22 cellular contexts compared by ENCODE assay signal in genomic region chr15:35622641-35623340, GRCh38.
"Had no signal": no experiment of that assay in that cellular context is flagged by ENCODE, and none has a peak within 500 bp of the region (broad histone marks: within the 10 kb centered on the region; RNA-seq: fewer than 3 reads in every experiment).

No MANE protein-coding gene starts in this region.

- FAIRE-seq: endometrium, kidney had no signal

- H3K27me3 ChIP-seq: esophagus squamous epithelium, neutrophil, ovary, right atrium auricular region, tibial artery, upper lobe of left lung, uterus had no signal

- H3K27ac ChIP-seq: epithelial cell of prostate, left ventricle myocardium inferior, lower lobe of right lung, neutrophil, ovary, right atrium auricular region, upper lobe of left lung, uterus had no signal

- H3K9me3 ChIP-seq: esophagus squamous epithelium, left ventricle myocardium inferior, lower lobe of right lung, neutrophil, ovary, right atrium auricular region, tibial artery, upper lobe of left lung, uterus had no signal

- H3K4me3 ChIP-seq: esophagus squamous epithelium, left ventricle myocardium inferior, lower lobe of right lung, ovary, right atrium auricular region, tibial artery, upper lobe of left lung, uterus had no signal

- ATAC-seq: left cardiac atrium; lower lobe of right lung; naive thymus-derived CD4-positive, alpha-beta T cell; stimulated activated memory B cell treated with anti-CD40 and anti-IgM and Interleukin-4, amounts not matched to agents 10 μg/mL and 1 μg/mL and 100 μg/mL, for 72 hours had no signal

- H3K36me3 ChIP-seq: esophagus squamous epithelium, left ventricle myocardium inferior, lower lobe of right lung, neutrophil, ovary, right atrium auricular region, tibial artery, upper lobe of left lung, uterus had no signal

- DNase-seq: effector memory CD4-positive, alpha-beta T cell; esophagus squamous epithelium; foreskin fibroblast; immature natural killer cell; kidney; left cardiac atrium; left ventricle myocardium inferior; lower lobe of right lung; mesendoderm; naive thymus-derived CD4-positive, alpha-beta T cell; ovary; stimulated activated CD4-positive, alpha-beta T cell treated with anti-CD3 and anti-CD28 coated beads, Interleukin-15, amount 100 ng/mL, for 24 hours; stimulated activated CD4-positive, alpha-beta T cell treated with anti-CD3 and anti-CD28 coated beads, Interleukin-1b, Interleukin-23, amount 100 ng/mL, for 48 hours; stimulated activated CD4-positive, alpha-beta T cell treated with anti-CD3 and anti-CD28 coated beads, Interleukin-4, amount 100 ng/mL, for 24 hours; tibial artery; upper lobe of left lung; uterus had no signal

- H3K4me1 ChIP-seq: uterus had no signal
